ENCODE assay signal across 1 cellular context in genomic region chr12:52646613-52647012, GRCh38.
TF ChIP-seq lines count a peak whose summit lies in the region.

No MANE protein-coding gene starts in this region.

TF ChIP-seq in WTC11, 78 proteins besides CTCF, POLR2A, EP300 and RAD21 (continued from another document):
- TF ChIP-seq STAT6 (CRISPR knock-in tag; conservative IDR thresholded peaks at IDR 0.05; ENCODE audit: low read depth), result no peak
